In the genomic region with DNA sequence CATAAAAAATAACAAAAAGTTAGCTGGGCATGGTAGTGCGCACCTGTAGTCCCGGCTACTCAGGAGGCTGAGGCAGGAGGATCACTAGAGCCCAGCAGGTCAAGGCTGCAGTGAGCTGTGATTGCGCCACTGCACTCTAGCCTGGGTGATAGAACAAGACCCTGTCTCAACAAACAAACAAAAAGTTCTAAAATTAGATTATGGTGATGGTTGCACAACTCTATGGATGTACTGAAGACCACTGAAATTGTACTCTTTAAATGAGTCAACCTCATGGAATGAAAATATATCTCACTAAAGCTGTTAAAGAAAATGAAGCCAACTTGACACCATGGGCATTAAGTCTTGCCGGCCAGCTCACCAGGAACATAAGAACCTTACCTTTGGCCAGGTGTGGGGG, we compare ENCODE assay signal across 24 cellular contexts. TPM values are rescaled to one million over a fixed set of nuclear protein-coding genes. Genes with fewer than 3 reads are reported as not detected.
DNase-seq lines count a peak whose midpoint lies in the region; ATAC-seq, FAIRE-seq and TF ChIP-seq lines count a peak whose summit lies in the region.
"Had no signal": no experiment of that assay in that cellular context is flagged by ENCODE, and none has a peak within 500 bp of the region (broad histone marks: within the 10 kb centered on the region; RNA-seq: fewer than 3 reads in every experiment).

No MANE protein-coding gene starts in this region.

- no peaks in the 10 kb centered on the region for H3K9me3 ChIP-seq in HepG2 (ENCODE audit: low read length)
- H3K9me3 ChIP-seq in right lobe of liver: no peaks in the 10 kb centered on the region
- no peaks in the 10 kb centered on the region for H3K9me3 ChIP-seq in aorta (ENCODE audit: control insufficient read depth, low read length)

- TF ChIP-seq POLR2A in HepG2 (IDR thresholded peaks at IDR 0.05; ENCODE audit: insufficient read depth in 1 of 2, low read depth in 2 of 2, low read length in 2 of 2) (no peak), right lobe of liver (IDR thresholded peaks at IDR 0.05) (no peak)

- in situ Hi-C loops in HepG2 (cut with HindIII; ENCODE audit: extremely low pct_ligation_motif_present, low pct_unique_long_range_greater_than_20kb) (no loop called here), brain microvascular endothelial cell (cut with HindIII; ENCODE audit: low pct_ligation_motif_present, low sequenced_read_pairs) (no loop called here)

- no peak overlapping the region for H3K4me3 ChIP-seq in HepG2 (replicated peaks in 1 of 3; ENCODE audit: insufficient read depth in 1 of 3, low read depth in 2 of 3, low read length in 3 of 3)
- H3K4me3 ChIP-seq in right lobe of liver: no peak overlapping the region
- H3K4me3 ChIP-seq in brain microvascular endothelial cell (ENCODE audit: low read depth, low read length): no peak overlapping the region
- H3K4me3 ChIP-seq in aorta (ENCODE audit: low read length in 2 of 2): no peak overlapping the region
- H3K4me3 ChIP-seq: GM23338 had no signal

- TF ChIP-seq RAD21 in HepG2 (CRISPR knock-in tag; IDR thresholded peaks at IDR 0.05): no peak

- H3K27ac ChIP-seq in HepG2 (ENCODE audit: extremely low read length, insufficient read depth, low read length) (no peak overlapping the region), right lobe of liver (no peak overlapping the region), brain microvascular endothelial cell (no peak overlapping the region), aorta (ENCODE audit: low read depth in 1 of 2, low read length in 2 of 2) (no peak overlapping the region)
- H3K27ac ChIP-seq: HL-60, KMS-11 had no signal

- no peak overlapping the region for H3K9ac ChIP-seq in HepG2 (ENCODE audit: insufficient read depth, low read depth, low read length)
- H3K9ac ChIP-seq: KMS-11 had no signal

- H3K79me2 ChIP-seq in HepG2 (ENCODE audit: insufficient read depth, low read length): no peaks in the 10 kb centered on the region

- no peak overlapping the region for H2AFZ ChIP-seq in HepG2 (ENCODE audit: low read length)
- H2AFZ ChIP-seq: GM23338 had no signal

- BruUV-seq in HepG2 (replicated peaks; lab: Mats Ljungman, UMichigan): no TSS peak

- H3K27me3 ChIP-seq in HepG2 (ENCODE audit: control insufficient read depth in 1 of 2, insufficient read depth in 2 of 2, low read length in 2 of 2): no peaks in the 10 kb centered on the region
- no peaks in the 10 kb centered on the region for H3K27me3 ChIP-seq in right lobe of liver
- H3K27me3 ChIP-seq in brain microvascular endothelial cell (replicated peaks): no peaks in the 10 kb centered on the region
- H3K27me3 ChIP-seq in aorta (ENCODE audit: control insufficient read depth in 1 of 2, insufficient read depth in 2 of 2, low read length in 1 of 2): no peaks in the 10 kb centered on the region

- intact Hi-C loops in HepG2 (cut with micrococcal nuclease; ENCODE audit: unreplicated experiment) (loop anchor here (5.0 kb wide), 1 partner anchor 50 kb away; no protein-coding TSS in a partner anchor), right lobe of liver (cut with DNase I) (no loop called here), aorta (cut with DNase I) (no loop called here)

- peaks cover 14% of the 10 kb centered on the region for H3K36me3 Mint-ChIP-seq in type B pancreatic cell
- H3K36me3 Mint-ChIP-seq in stimulated activated memory B cell treated with anti-CD40 and anti-IgM and Interleukin-4, amounts not matched to agents 10 μg/mL and 1 μg/mL and 100 μg/mL, for 72 hours: peaks cover 67% of the 10 kb centered on the region

- H4K20me1 ChIP-seq in HepG2 (ENCODE audit: insufficient read depth, low read length): no peaks in the 10 kb centered on the region

- CTCF ChIA-PET in HepG2 (lab: Yijun Ruan, JAX; ENCODE audit: low intra/inter-chr PET ratio, low total read pairs): no interaction called here

- WGBS in HepG2 (ENCODE audit: low lambda C conversion rate): 94% methylated on average over 4 of the region's 4 CpGs
- 100% methylated on average over 4 of the region's 4 CpGs for WGBS in right lobe of liver (ENCODE audit: insufficient coverage, low coverage, low lambda C conversion rate, missing lambda C conversion rate)
- WGBS in aorta, 2 donors: 98 to 99% methylated on average over 4 of the region's 4 CpGs

- H3K36me3 ChIP-seq in HepG2 (replicated peaks in 1 of 2; ENCODE audit: control insufficient read depth in 1 of 2, insufficient read depth in 2 of 2, low read length in 2 of 2) (peaks cover 0 to 12% of the 10 kb centered on the region in 2 experiments; a peak in 3 of 5 replicates), right lobe of liver (peaks cover 0 to 5% (median 2%) of the 10 kb centered on the region in 4 donors), brain microvascular endothelial cell (replicated peaks) (peaks cover 14% of the 10 kb centered on the region), aorta (ENCODE audit: control insufficient read depth in 1 of 2, insufficient read depth in 2 of 2, low read length in 1 of 2) (peaks cover 0 to 2% of the 10 kb centered on the region in 2 donors)

- TF ChIP-seq CTCF in HepG2 (CRISPR knock-in tag; IDR thresholded peaks at IDR 0.05): no peak
- no peak for TF ChIP-seq CTCF in right lobe of liver (IDR thresholded peaks at IDR 0.05)
- no peak for TF ChIP-seq CTCF in brain microvascular endothelial cell (IDR thresholded peaks at IDR 0.05; ENCODE audit: low read depth, low read length, missing control alignments)
- no peak for TF ChIP-seq CTCF in type B pancreatic cell (conservative IDR thresholded peaks at IDR 0.05)

- POLR2A ChIA-PET in HepG2 (lab: Yijun Ruan, JAX): interaction anchor here (1.1 kb wide), 1 partner anchor 8 kb away, joined by 3 read pairs; no protein-coding TSS in a partner anchor

- H3K4me2 ChIP-seq in HepG2 (ENCODE audit: low read depth, low read length): no peak overlapping the region
- H3K4me2 ChIP-seq: GM23338, KMS-11 had no signal

- H3K4me3 Mint-ChIP-seq in type B pancreatic cell: no peak overlapping the region
- H3K4me3 Mint-ChIP-seq in stimulated activated memory B cell treated with anti-CD40 and anti-IgM and Interleukin-4, amounts not matched to agents 10 μg/mL and 1 μg/mL and 100 μg/mL, for 72 hours: no peak overlapping the region
- H3K4me3 Mint-ChIP-seq: CD14-positive monocyte, GM23338 had no signal

- H3K4me1 ChIP-seq in HepG2 (ENCODE audit: insufficient read depth, low read length) (peaks cover 14% of the 10 kb centered on the region), right lobe of liver (no peaks in the 10 kb centered on the region), aorta (ENCODE audit: control insufficient read depth in 1 of 2, insufficient read depth in 2 of 2, low read length in 2 of 2) (no peaks in the 10 kb centered on the region)

- TF ChIP-seq EP300 in HepG2 (IDR thresholded peaks at IDR 0.05; ENCODE audit: low read depth in 2 of 2, low read length in 2 of 2) (no peak), HepG2 (CRISPR knock-in tag; IDR thresholded peaks at IDR 0.05; ENCODE audit: borderline replicate concordance) (no peak)

- H3K4me1 Mint-ChIP-seq in type B pancreatic cell (ENCODE audit: unreplicated experiment): peaks cover 8% of the 10 kb centered on the region
- peaks cover 14% of the 10 kb centered on the region for H3K4me1 Mint-ChIP-seq in stimulated activated memory B cell treated with anti-CD40 and anti-IgM and Interleukin-4, amounts not matched to agents 10 μg/mL and 1 μg/mL and 100 μg/mL, for 72 hours
- H3K4me1 Mint-ChIP-seq: CD14-positive monocyte had no signal

- DNase-seq in HepG2 (ENCODE audit: low spot score) (peak; percentile 21), right lobe of liver (no peak), brain microvascular endothelial cell (peak; percentile 8), fibroblast of the conjunctiva (ENCODE audit: low read depth) (peak; percentile 31), type B pancreatic cell (ENCODE audit: extremely low spot score, unreplicated experiment) (peak; percentile 18), aorta (no peak), NCI-H446 (lab: John Stamatoyannopoulos, UW) (no peak)
- DNase-seq: Calu3, DMS79 treated with DMSO at 0.1 percent for 48 hours, GF-D8, MM.1S, NCI-H1417, NCI-H1930, NCI-H2171, NCI-H82, Right ventricle myocardium superior had no signal

- no peaks in the 10 kb centered on the region for H3K27me3 Mint-ChIP-seq in type B pancreatic cell
- no peaks in the 10 kb centered on the region for H3K27me3 Mint-ChIP-seq in stimulated activated memory B cell treated with anti-CD40 and anti-IgM and Interleukin-4, amounts not matched to agents 10 μg/mL and 1 μg/mL and 100 μg/mL, for 72 hours

- ATAC-seq in HepG2 (no peak), right lobe of liver (no peak), aorta (ENCODE audit: low FRiP score) (no peak)
- no peak for ATAC-seq in stimulated activated memory B cell treated with anti-CD40 and anti-IgM and Interleukin-4, amounts not matched to agents 10 μg/mL and 1 μg/mL and 100 μg/mL, for 72 hours
- ATAC-seq: GM23338 had no signal

- FAIRE-seq in HepG2 (lab: Jason Lieb, UNC): no peak
- FAIRE-seq: A204.1, GM19239 had no signal

- H3K9me3 Mint-ChIP-seq in type B pancreatic cell: no peaks in the 10 kb centered on the region
- H3K9me3 Mint-ChIP-seq in stimulated activated memory B cell treated with anti-CD40 and anti-IgM and Interleukin-4, amounts not matched to agents 10 μg/mL and 1 μg/mL and 100 μg/mL, for 72 hours: no peaks in the 10 kb centered on the region
- H3K9me3 Mint-ChIP-seq: GM23338 had no signal

- H3K27ac Mint-ChIP-seq in type B pancreatic cell: no peak overlapping the region
- H3K27ac Mint-ChIP-seq in stimulated activated memory B cell treated with anti-CD40 and anti-IgM and Interleukin-4, amounts not matched to agents 10 μg/mL and 1 μg/mL and 100 μg/mL, for 72 hours: no peak overlapping the region
- H3K27ac Mint-ChIP-seq: GM23338 had no signal

RNA-seq across cellular contexts. Expression of a gene that starts 9.1 kb away (rescaled TPM):
- total RNA-seq in HepG2 (2016; rRNA removed; fragmentation: Illumina TruSeq; extraction: Trizol) (0.88 and 1.2 TPM in 2 replicates), right lobe of liver (1 to 10 TPM in 3 of 6 experiments, under 1 TPM in 2, not detected in 1; 0.37 to 3.0 (median 1.7) TPM), type B pancreatic cell (ENCODE audit: low replicate concordance) (not detected in 2 replicates), aorta (under 1 TPM in 1 of 2 donors, not detected in 1; 0.42 TPM)
- total RNA-seq in HepG2 (2016; cell fraction: cytosol; rRNA removed; fragmentation: Illumina TruSeq; extraction: Trizol; ENCODE audit: low read depth): 0.62 and 1.0 TPM in 2 replicates
- 1.5 and 1.9 TPM in 2 replicates for total RNA-seq in HepG2 (2016; cell fraction: insoluble cytoplasmic fraction; rRNA removed; fragmentation: Illumina TruSeq; extraction: Trizol)
- 0.65 and 1.1 TPM in 2 replicates for total RNA-seq in HepG2 (2016; cell fraction: membrane; rRNA removed; fragmentation: Illumina TruSeq; extraction: Trizol)
- total RNA-seq in HepG2 (2016; cell fraction: nucleus; rRNA removed; fragmentation: Illumina TruSeq; extraction: Trizol): 0.85 and 1.5 TPM in 2 replicates
- polyA plus RNA-seq in HepG2 (2011; rRNA removed) (0.46 and 0.57 TPM in 2 replicates), aorta (under 1 TPM in 1 of 2 donors, not detected in 1; 0.38 TPM)
- 0.27 and 0.59 TPM in 2 replicates for polyA plus RNA-seq in HepG2 (2011; cell fraction: cytosol; rRNA removed)
- polyA plus RNA-seq in HepG2 (2011; cell fraction: nucleus; rRNA removed): 0.21 and 0.39 TPM in 2 replicates
- not detected in 2 replicates for polyA plus RNA-seq in HepG2 (2012)
- 0.73 and 1.00 TPM in 2 replicates for polyA plus RNA-seq in HepG2 (2016; cell fraction: cytosol; fragmentation: Illumina TruSeq; extraction: Trizol; ENCODE audit: low read depth)
- polyA plus RNA-seq in HepG2 (2016; cell fraction: insoluble cytoplasmic fraction; fragmentation: Illumina TruSeq; extraction: Trizol; ENCODE audit: low read depth): 1.3 and 1.7 TPM in 2 replicates
- 0.56 and 0.84 TPM in 2 replicates for polyA plus RNA-seq in HepG2 (2016; cell fraction: membrane; fragmentation: Illumina TruSeq; extraction: Trizol; ENCODE audit: low read depth)
- polyA plus RNA-seq in HepG2 (2016; cell fraction: nucleus; fragmentation: Illumina TruSeq; extraction: Trizol; ENCODE audit: insufficient read depth, low read depth): 1.9 and 2.4 TPM in 2 replicates
- polyA minus RNA-seq in HepG2 (2011; rRNA and poly(A)+ RNA removed; ENCODE audit: low replicate concordance): 1.4 TPM in 1 of 2 replicates, not detected in the other
- polyA minus RNA-seq in HepG2 (2011; cell fraction: cytosol; rRNA and poly(A)+ RNA removed): not detected in 2 replicates
- 0.90 TPM in 1 of 2 replicates, not detected in the other for polyA minus RNA-seq in HepG2 (2011; cell fraction: nucleus; rRNA and poly(A)+ RNA removed)
- total RNA-seq: Calu3, GM23338, NCI-H460 had no signal
- polyA plus RNA-seq: CD14-positive monocyte had no signal

RNA-seq across cellular contexts. Expression of a gene that starts 28.9 kb away (rescaled TPM):
- 41.4 and 58.3 TPM in 2 replicates for total RNA-seq in HepG2 (2016; rRNA removed; fragmentation: Illumina TruSeq; extraction: Trizol)
- 7.4 and 7.8 TPM in 2 replicates for total RNA-seq in HepG2 (2016; cell fraction: cytosol; rRNA removed; fragmentation: Illumina TruSeq; extraction: Trizol; ENCODE audit: low read depth)
- total RNA-seq in HepG2 (2016; cell fraction: insoluble cytoplasmic fraction; rRNA removed; fragmentation: Illumina TruSeq; extraction: Trizol): 40.8 and 61.3 TPM in 2 replicates
- 19.3 and 20.0 TPM in 2 replicates for total RNA-seq in HepG2 (2016; cell fraction: membrane; rRNA removed; fragmentation: Illumina TruSeq; extraction: Trizol)
- total RNA-seq in HepG2 (2016; cell fraction: nucleus; rRNA removed; fragmentation: Illumina TruSeq; extraction: Trizol): 14.1 and 15.8 TPM in 2 replicates
- 5.8 and 11.2 TPM in 2 replicates for polyA plus RNA-seq in HepG2 (2011; rRNA removed)
- polyA plus RNA-seq in HepG2 (2011; cell fraction: cytosol; rRNA removed): 8.6 and 12.2 TPM in 2 replicates
- polyA plus RNA-seq in HepG2 (2011; cell fraction: nucleus; rRNA removed): 2.3 and 2.5 TPM in 2 replicates
- polyA plus RNA-seq in HepG2 (2012): 7.5 and 12.7 TPM in 2 replicates
- 7.4 and 7.6 TPM in 2 replicates for polyA plus RNA-seq in HepG2 (2016; cell fraction: cytosol; fragmentation: Illumina TruSeq; extraction: Trizol; ENCODE audit: low read depth)
- 70.0 and 79.3 TPM in 2 replicates for polyA plus RNA-seq in HepG2 (2016; cell fraction: insoluble cytoplasmic fraction; fragmentation: Illumina TruSeq; extraction: Trizol; ENCODE audit: low read depth)
- 16.0 and 16.2 TPM in 2 replicates for polyA plus RNA-seq in HepG2 (2016; cell fraction: membrane; fragmentation: Illumina TruSeq; extraction: Trizol; ENCODE audit: low read depth)
- 29.4 and 31.6 TPM in 2 replicates for polyA plus RNA-seq in HepG2 (2016; cell fraction: nucleus; fragmentation: Illumina TruSeq; extraction: Trizol; ENCODE audit: insufficient read depth, low read depth)
- polyA minus RNA-seq in HepG2 (2011; rRNA and poly(A)+ RNA removed; ENCODE audit: low replicate concordance): 2.9 and 4.2 TPM in 2 replicates
- polyA minus RNA-seq in HepG2 (2011; cell fraction: cytosol; rRNA and poly(A)+ RNA removed): 3.0 and 4.8 TPM in 2 replicates
- 2.1 and 4.4 TPM in 2 replicates for polyA minus RNA-seq in HepG2 (2011; cell fraction: nucleus; rRNA and poly(A)+ RNA removed)
- 1 to 10 TPM; 1.2 to 5.1 (median 2.4) TPM for total RNA-seq in right lobe of liver
- total RNA-seq in type B pancreatic cell (ENCODE audit: low replicate concordance): 18.1 and 31.9 TPM in 2 replicates
- total RNA-seq in aorta: 1 to 10 TPM; 4.6 to 5.5 TPM
- 1 to 10 TPM; 3.3 to 4.8 TPM for polyA plus RNA-seq in aorta

Comparison
In these comparisons a context has a peak if more than half of its experiments do, and no peak if none do; other contexts are left out.
1. DNase-seq: peak in HepG2 (single experiment), brain microvascular endothelial cell (single experiment), fibroblast of the conjunctiva (single experiment) and type B pancreatic cell (single experiment); none in right lobe of liver (0 of 3), aorta (0 of 2) and NCI-H446 (0 of 2).